In the genomic region with DNA sequence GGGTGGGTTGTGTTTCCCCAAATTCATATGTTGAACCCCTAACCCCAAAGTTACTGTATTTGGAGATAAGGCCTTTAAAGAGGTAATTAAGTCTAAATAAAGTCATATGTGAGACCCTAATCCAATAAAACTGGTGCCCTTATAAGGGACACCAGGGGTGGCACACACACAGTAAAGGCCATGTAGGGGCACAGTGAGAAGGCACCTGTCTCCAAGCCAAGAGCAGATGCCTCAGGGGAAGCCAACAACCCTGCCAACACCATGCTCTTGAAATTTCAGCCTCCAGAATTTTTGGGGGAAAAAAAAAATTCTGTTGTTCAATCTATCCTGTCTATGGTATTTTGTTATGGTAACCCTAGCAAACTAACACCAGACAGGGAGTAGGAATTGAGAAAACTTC, we compare ENCODE assay signal across 25 cellular contexts. TPM values are rescaled to one million over a fixed set of nuclear protein-coding genes. Genes with fewer than 3 reads are reported as not detected.
DNase-seq lines count a peak whose midpoint lies in the region; ATAC-seq and TF ChIP-seq lines count a peak whose summit lies in the region.
"Had no signal": no experiment of that assay in that cellular context is flagged by ENCODE, and none has a peak within 500 bp of the region (broad histone marks: within the 10 kb centered on the region; RNA-seq: fewer than 3 reads in every experiment).

No MANE protein-coding gene starts in this region.

- H3K4me3 ChIP-seq in HCT116 (replicated peaks in 1 of 2; ENCODE audit: low read depth in 1 of 2, low read length in 2 of 2) (no peak overlapping the region), endocrine pancreas (ENCODE audit: control insufficient read depth, insufficient read depth, low read length) (peak overlapping the region; percentile 71), hepatocyte (no peak overlapping the region), mucosa of descending colon (no peak overlapping the region)
- H3K4me3 ChIP-seq: SJSA1 had no signal

- ATAC-seq in HCT116 (no peak), mucosa of descending colon (no peak)
- ATAC-seq: Panc1 had no signal

- no peak for DNase-seq in HCT116 (ENCODE audit: low read depth, low spot score)
- DNase-seq in hepatocyte (ENCODE audit: low spot score): no peak
- DNase-seq in progenitor cell of endocrine pancreas (ENCODE audit: low spot score, unreplicated experiment): no peak
- no peak for DNase-seq in ecto neural progenitor cell (ENCODE audit: low spot score)
- no peak for DNase-seq in mucosa of descending colon
- no peak for DNase-seq in SHP77 treated with DMSO at 0.1 percent for 48 hours (lab: John Stamatoyannopoulos, UW)
- DNase-seq: C1 segment of cervical spinal cord; Calu3; CD8-positive, alpha-beta memory T cell; DMS153; H7; IMR-90; MV-4-11; NCI-H1105 treated with DMSO at 0.1 percent for 48 hours; NCI-H2081; NCI-H2171; NCI-H345; NCI-H524; NCI-H774; NK-92 treated with Interleukin-12 subunit alpha and Interleukin-12 subunit beta, amount 100 ng/mL, for 24 hours had no signal

- no peaks in the 10 kb centered on the region for H3K9me3 Mint-ChIP-seq in progenitor cell of endocrine pancreas (ENCODE audit: low read depth)

- no peak for TF ChIP-seq RAD21 in HCT116 (IDR thresholded peaks at IDR 0.05; ENCODE audit: low read depth)

- no peak overlapping the region for H2AFZ ChIP-seq in HCT116 (ENCODE audit: low read depth, low read length, poor library complexity, severe bottlenecking)
- no peak overlapping the region for H2AFZ ChIP-seq in hepatocyte

- H3K79me2 ChIP-seq in HCT116 (ENCODE audit: insufficient read depth, low read length) (no peaks in the 10 kb centered on the region), hepatocyte (no peaks in the 10 kb centered on the region)

- RAD21 ChIA-PET in HCT116 (lab: Charles Lee; ENCODE audit: low non-redundant PET in 1 of 2, low total read pairs in 2 of 2, uncharacterized antibody in 2 of 2, unreplicated experiment in 2 of 2): no interaction called here

- H3K36me3 ChIP-seq in HCT116 (ENCODE audit: control insufficient read depth in 1 of 2, insufficient read depth in 2 of 2, low read length in 2 of 2) (no peaks in the 10 kb centered on the region), endocrine pancreas (ENCODE audit: control insufficient read depth, insufficient read depth, low read length) (no peaks in the 10 kb centered on the region), hepatocyte (replicated peaks; ENCODE audit: insufficient read depth, low read depth) (no peaks in the 10 kb centered on the region), mucosa of descending colon (ENCODE audit: low read depth) (no peaks in the 10 kb centered on the region)
- H3K36me3 ChIP-seq: SJSA1 had no signal

- peaks cover 0 to 15% of the 10 kb centered on the region in 2 experiments; a peak in 2 of 4 replicates for H3K4me1 ChIP-seq in HCT116 (ENCODE audit: control insufficient read depth in 1 of 2, insufficient read depth in 2 of 2, low read length in 2 of 2)
- peaks cover 9% of the 10 kb centered on the region for H3K4me1 ChIP-seq in endocrine pancreas (ENCODE audit: control insufficient read depth, insufficient read depth, low read length)
- peaks cover 5% of the 10 kb centered on the region for H3K4me1 ChIP-seq in hepatocyte (ENCODE audit: insufficient read depth)
- no peaks in the 10 kb centered on the region for H3K4me1 ChIP-seq in mucosa of descending colon (ENCODE audit: low read depth)

- peaks cover 40% of the 10 kb centered on the region for H3K27me3 Mint-ChIP-seq in progenitor cell of endocrine pancreas

- H3K9ac ChIP-seq in HCT116 (ENCODE audit: low read length) (no peak overlapping the region), endocrine pancreas (ENCODE audit: control insufficient read depth, insufficient read depth, low read length) (no peak overlapping the region)
- H3K9ac ChIP-seq: KMS-11 had no signal

- H3K4me2 ChIP-seq in HCT116 (ENCODE audit: low read length) (0 out of 2 replicates have a peak overlapping the region, but pooled peaks have one; percentile 84), hepatocyte (peak overlapping the region; percentile 76)

- POLR2A ChIA-PET in HCT116 (lab: Charles Lee): no interaction called here

- peak overlapping the region; percentile 57 for H3K4me3 Mint-ChIP-seq in progenitor cell of endocrine pancreas (ENCODE audit: low read depth)

- no peaks in the 10 kb centered on the region for H3K36me3 Mint-ChIP-seq in progenitor cell of endocrine pancreas (ENCODE audit: insufficient read depth)

- TF ChIP-seq POLR2A in HCT116 (IDR thresholded peaks at IDR 0.05; ENCODE audit: borderline replicate concordance, extremely low read depth, insufficient read depth, insufficient read length): no peak

- peaks cover 24% of the 10 kb centered on the region for H3K4me1 Mint-ChIP-seq in progenitor cell of endocrine pancreas (ENCODE audit: low read depth)

- no peak overlapping the region for H3K27ac Mint-ChIP-seq in progenitor cell of endocrine pancreas
- H3K27ac Mint-ChIP-seq: CD8-positive, alpha-beta memory T cell had no signal

- TF ChIP-seq CTCF in HCT116 (IDR thresholded peaks at IDR 0.05 in 2 of 3, conservative IDR thresholded peaks at IDR 0.05 in 1 of 3; ENCODE audit: borderline replicate concordance in 1 of 3, insufficient read depth in 1 of 3, low read depth in 2 of 3, low read length in 2 of 3): no peak
- no peak for TF ChIP-seq CTCF in hepatocyte (IDR thresholded peaks at IDR 0.05; ENCODE audit: poor library complexity)
- no peak for TF ChIP-seq CTCF in progenitor cell of endocrine pancreas (IDR thresholded peaks at IDR 0.05; ENCODE audit: unreplicated experiment)
- no peak for TF ChIP-seq CTCF in mucosa of descending colon (IDR thresholded peaks at IDR 0.05)

- no peaks in the 10 kb centered on the region for H3K27me3 ChIP-seq in HCT116 (ENCODE audit: insufficient read depth, low read length)
- no peaks in the 10 kb centered on the region for H3K27me3 ChIP-seq in endocrine pancreas (ENCODE audit: control insufficient read depth, insufficient read depth, low read length)
- peaks cover 9% of the 10 kb centered on the region for H3K27me3 ChIP-seq in hepatocyte
- H3K27me3 ChIP-seq: SJSA1 had no signal

- no peak overlapping the region for H3K27ac ChIP-seq in HCT116 (ENCODE audit: low read depth, low read length)
- H3K27ac ChIP-seq in hepatocyte: no peak overlapping the region
- H3K27ac ChIP-seq: KMS-11, SJSA1 had no signal

- intact Hi-C loops in HCT116 (cut with micrococcal nuclease): no loop called here
- intact Hi-C loops in mucosa of descending colon (cut with DNase I, micrococcal nuclease): no loop called here

- H3K9me2 ChIP-seq in HCT116 (ENCODE audit: insufficient read depth) (no peaks in the 10 kb centered on the region), hepatocyte (replicated peaks; ENCODE audit: insufficient read depth) (no peaks in the 10 kb centered on the region)

- no peaks in the 10 kb centered on the region for H4K20me1 ChIP-seq in HCT116 (ENCODE audit: insufficient read depth)
- H4K20me1 ChIP-seq in hepatocyte (ENCODE audit: insufficient read depth, poor library complexity, severe bottlenecking): no peaks in the 10 kb centered on the region

- H3K9me3 ChIP-seq in HCT116 (ENCODE audit: control insufficient read depth in 1 of 2, insufficient read depth in 1 of 2, low read depth in 1 of 2, low read length in 2 of 2): no peaks in the 10 kb centered on the region
- no peaks in the 10 kb centered on the region for H3K9me3 ChIP-seq in endocrine pancreas (ENCODE audit: control insufficient read depth, low read length)
- H3K9me3 ChIP-seq in hepatocyte (ENCODE audit: low read depth): no peaks in the 10 kb centered on the region
- H3K9me3 ChIP-seq in mucosa of descending colon: no peaks in the 10 kb centered on the region
- H3K9me3 ChIP-seq: SJSA1 had no signal

- BruUV-seq in HCT116 (replicated peaks; lab: Mats Ljungman, UMichigan): no TSS peak

- CTCF ChIA-PET in HCT116 (lab: Charles Lee): no interaction called here

TF ChIP-seq in HCT116, 20 proteins besides CTCF, POLR2A, EP300 and RAD21:
- TF ChIP-seq EGR1 (IDR thresholded peaks at IDR 0.05; ENCODE audit: low read depth) (no peak), CEBPB (IDR thresholded peaks at IDR 0.05; ENCODE audit: low read depth) (no peak), MAX (IDR thresholded peaks at IDR 0.05) (no peak), POLR2AphosphoS5 (IDR thresholded peaks at IDR 0.05; ENCODE audit: low read depth, low read length) (no peak), YY1 (IDR thresholded peaks at IDR 0.05; ENCODE audit: extremely low read depth, insufficient replicate concordance, low read depth, low read length) (no peak), ZFX (IDR thresholded peaks at IDR 0.05) (no peak), EZH2 (IDR thresholded peaks at IDR 0.05) (no peak), ZNF274 (IDR thresholded peaks at IDR 0.05; ENCODE audit: low read depth, low read length) (no peak), SP1 (IDR thresholded peaks at IDR 0.05; ENCODE audit: low read depth) (no peak)
TF ChIP-seq in HCT116: peak in this region for 0.

RNA-seq across cellular contexts. Expression of gene GMNC, which starts 1.5 kb away (rescaled TPM):
- total RNA-seq in HCT116 (2021; ENCODE audit: unreplicated experiment) (0.27 TPM), hepatocyte (0.90 and 1.0 TPM in 2 replicates), progenitor cell of endocrine pancreas (not detected in 2 replicates), mucosa of descending colon (not detected)
- polyA plus RNA-seq in HCT116 (2012): 0.04 TPM in 2 replicates
- polyA plus RNA-seq in hepatocyte: 0.28 and 0.86 TPM in 2 replicates
- total RNA-seq: CD8-positive, alpha-beta memory T cell; Daoy; SJSA1 had no signal
- polyA plus RNA-seq: CD8-positive, alpha-beta memory T cell had no signal
